ENCODE assay signal across 34 cellular contexts in genomic region chr14:103163199-103163598, GRCh38.
"Had no signal": no experiment of that assay in that cellular context is flagged by ENCODE, and none has a peak within 500 bp of the region (broad histone marks: within the 10 kb centered on the region; RNA-seq: fewer than 3 reads in every experiment).

No MANE protein-coding gene starts in this region.

- H3K27ac Mint-ChIP-seq: activated B cell treated with CpG ODN at 0.5 μM for 24 hours; activated CD8-positive, alpha-beta T cell treated with anti-CD3 and anti-CD28 coated beads for 36 hours; activated naive CD4-positive, alpha-beta T cell treated with anti-CD3 and anti-CD28 coated beads, Interleukin-2, amount 10 ng/mL, durations not matched to agents 7 days and 5 days; activated naive CD4-positive, alpha-beta T cell treated with anti-CD3 and anti-CD28 coated beads, Interleukin-2, amount 50 U/mL, for 72 hours; activated naive CD8-positive, alpha-beta T cell treated with anti-CD3 and anti-CD28 coated beads, Interleukin-2, amount 10 ng/mL, durations not matched to agents 7 days and 5 days; activated T-cell treated with anti-CD3 and anti-CD28 coated beads, Interleukin-2, amount 50 U/mL, for 24 hours; activated T-cell treated with anti-CD3 and anti-CD28 coated beads, Interleukin-2, amount 50 U/mL, for 72 hours; brain; T-helper 17 cell; T-helper 2 cell treated with Interferon-gamma antibody and Interleukin-4, amounts not matched to agents 5 μg/mL and 100 μg/mL, for 36 hours had no signal

- H3K9me3 Mint-ChIP-seq: activated B cell treated with CpG ODN at 0.5 μM for 24 hours; activated naive CD4-positive, alpha-beta T cell treated with anti-CD3 and anti-CD28 coated beads, Interleukin-2, amount 10 ng/mL, durations not matched to agents 7 days and 5 days; activated naive CD4-positive, alpha-beta T cell treated with anti-CD3 and anti-CD28 coated beads, Interleukin-2, amount 50 U/mL, for 72 hours; activated T-cell treated with anti-CD3 and anti-CD28 coated beads, Interleukin-2, amount 50 U/mL, for 24 hours; activated T-cell treated with anti-CD3 and anti-CD28 coated beads, Interleukin-2, amount 50 U/mL, for 72 hours; central memory CD8-positive, alpha-beta T cell; T-helper 2 cell treated with Interferon-gamma antibody and Interleukin-4, amounts not matched to agents 5 μg/mL and 100 μg/mL, for 36 hours had no signal

- H3K4me1 Mint-ChIP-seq: activated B cell treated with CpG ODN at 0.5 μM for 24 hours; activated naive CD4-positive, alpha-beta T cell treated with anti-CD3 and anti-CD28 coated beads, Interleukin-2, amount 10 ng/mL, durations not matched to agents 7 days and 5 days had no signal

- H3K27me3 ChIP-seq: ascending aorta, breast epithelium, cardiac muscle cell had no signal

- DNase-seq: activated B cell treated with CpG ODN at 0.5 μM for 24 hours; activated CD4-positive, alpha-beta T cell treated with anti-CD3 and anti-CD28 coated beads for 48 hours; activated CD4-positive, alpha-beta T cell treated with anti-CD3 and anti-CD28 coated beads, Interleukin-2, amount 50 U/mL, for 1 hour; activated CD4-positive, alpha-beta T cell treated with anti-CD3 and anti-CD28 coated beads, Interleukin-2, amount 50 U/mL, for 48 hours; activated CD8-positive, alpha-beta memory T cell treated with anti-CD3 and anti-CD28 coated beads for 24 hours; activated CD8-positive, alpha-beta memory T cell treated with anti-CD3 and anti-CD28 coated beads, Interleukin-2, amount 50 U/mL, for 4 hours; activated CD8-positive, alpha-beta T cell treated with anti-CD3 and anti-CD28 coated beads for 36 hours; activated gamma-delta T cell; activated naive CD4-positive, alpha-beta T cell; activated naive CD4-positive, alpha-beta T cell treated with anti-CD3 and anti-CD28 coated beads, Interleukin-2, amount 10 ng/mL, durations not matched to agents 7 days and 5 days; activated naive CD8-positive, alpha-beta T cell treated with anti-CD3 and anti-CD28 coated beads, Interleukin-2, amount 10 ng/mL, durations not matched to agents 7 days and 5 days; activated T-cell treated with anti-CD3 and anti-CD28 coated beads for 4 hours; activated T-cell treated with anti-CD3 and anti-CD28 coated beads, Interleukin-2, amount 50 U/mL, for 24 hours; activated T-cell treated with anti-CD3 and anti-CD28 coated beads, Interleukin-2, amount 50 U/mL, for 72 hours; cortex of kidney; dermis blood vessel endothelial cell; effector CD8-positive, alpha-beta T cell; esophagus squamous epithelium; foreskin melanocyte; heart right ventricle; T-helper 1 cell; T-helper 17 cell; T1000; WERI-Rb-1 had no signal

- H3K4me3 ChIP-seq: ascending aorta, breast epithelium, cardiac muscle cell, esophagus squamous epithelium, gastroesophageal sphincter, heart right ventricle had no signal

- H3K36me3 Mint-ChIP-seq: activated naive CD4-positive, alpha-beta T cell treated with anti-CD3 and anti-CD28 coated beads, Interleukin-2, amount 10 ng/mL, durations not matched to agents 7 days and 5 days; activated naive CD4-positive, alpha-beta T cell treated with anti-CD3 and anti-CD28 coated beads, Interleukin-2, amount 50 U/mL, for 72 hours; activated naive CD8-positive, alpha-beta T cell treated with anti-CD3 and anti-CD28 coated beads, Interleukin-2, amount 10 ng/mL, durations not matched to agents 7 days and 5 days; brain had no signal

- H3K27me3 Mint-ChIP-seq: activated CD8-positive, alpha-beta T cell treated with anti-CD3 and anti-CD28 coated beads for 36 hours had no signal

- H3K27ac ChIP-seq: ascending aorta, breast epithelium, cardiac muscle cell, epithelial cell of prostate, esophagus squamous epithelium, gastroesophageal sphincter, heart right ventricle, WERI-Rb-1 had no signal

- H3K4me3 Mint-ChIP-seq: activated B cell treated with CpG ODN at 0.5 μM for 24 hours; activated CD8-positive, alpha-beta T cell treated with anti-CD3 and anti-CD28 coated beads for 36 hours; activated naive CD4-positive, alpha-beta T cell treated with anti-CD3 and anti-CD28 coated beads, Interleukin-2, amount 10 ng/mL, durations not matched to agents 7 days and 5 days; activated naive CD8-positive, alpha-beta T cell treated with anti-CD3 and anti-CD28 coated beads, Interleukin-2, amount 10 ng/mL, durations not matched to agents 7 days and 5 days; activated T-cell treated with anti-CD3 and anti-CD28 coated beads, Interleukin-2, amount 50 U/mL, for 24 hours; activated T-cell treated with anti-CD3 and anti-CD28 coated beads, Interleukin-2, amount 50 U/mL, for 72 hours; brain; central memory CD8-positive, alpha-beta T cell; T-helper 17 cell; T-helper 2 cell treated with Interferon-gamma antibody and Interleukin-4, amounts not matched to agents 5 μg/mL and 100 μg/mL, for 36 hours had no signal

- ATAC-seq: activated CD4-positive, CD25-positive, alpha-beta regulatory T cell treated with anti-CD3 and anti-CD28 coated beads, Interleukin-2, amount 50 U/mL, for 24 hours; activated CD8-positive, alpha-beta T cell treated with anti-CD3 and anti-CD28 coated beads for 36 hours; activated naive CD4-positive, alpha-beta T cell treated with anti-CD3 and anti-CD28 coated beads, Interleukin-2, amount 50 U/mL, for 72 hours; activated T-cell treated with anti-CD3 and anti-CD28 coated beads, Interleukin-2, amount 50 U/mL, for 72 hours; gastroesophageal sphincter; heart right ventricle; T-helper 17 cell had no signal
